ENCODE assay signal across 9 cellular contexts in the genomic region with DNA sequence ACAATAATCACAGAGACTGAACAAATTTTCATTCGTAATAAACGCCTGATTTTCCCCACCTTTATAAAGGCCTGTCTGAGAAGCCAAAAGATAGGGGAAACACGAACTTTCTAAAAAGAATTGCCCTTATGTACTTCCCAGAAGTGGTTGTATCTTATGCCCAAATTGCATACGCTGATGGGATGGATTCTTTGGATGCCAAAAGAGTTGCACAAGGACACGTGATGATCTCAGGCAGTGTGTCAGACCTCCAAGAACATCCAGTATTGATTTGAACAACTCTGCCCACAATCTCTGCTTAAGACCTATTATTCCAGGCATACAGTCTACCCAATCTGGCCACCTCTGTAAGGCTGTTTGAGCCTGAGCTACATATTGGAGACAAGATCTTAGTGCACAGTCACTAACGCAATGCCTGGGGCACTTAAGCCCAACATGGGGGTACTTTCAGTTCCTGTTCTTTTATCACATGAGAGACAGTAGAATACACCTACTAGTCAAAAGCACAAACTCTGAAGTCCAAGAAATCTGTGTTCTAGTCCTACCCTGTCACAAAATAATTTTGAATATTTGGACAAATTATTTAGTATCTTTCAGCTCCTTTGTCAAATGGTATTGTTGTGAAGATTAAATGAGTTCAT. TPM values are rescaled to one million over a fixed set of nuclear protein-coding genes. Genes with fewer than 3 reads are reported as not detected.
DNase-seq lines count a peak whose midpoint lies in the region; ATAC-seq and TF ChIP-seq lines count a peak whose summit lies in the region.
"Had no signal": no experiment of that assay in that cellular context is flagged by ENCODE, and none has a peak within 500 bp of the region (broad histone marks: within the 10 kb centered on the region; RNA-seq: fewer than 3 reads in every experiment).

No MANE protein-coding gene starts in this region.

- peak; percentile 21 for DNase-seq in GM04504 (ENCODE audit: low read depth)
- DNase-seq in NB4 (ENCODE audit: low read depth), result peak; percentile 30
- DNase-seq in foreskin melanocyte, result peak; percentile 62
- DNase-seq in GM19238 (ENCODE audit: insufficient read length, low spot score), result no peak
- DNase-seq in activated CD4-positive, alpha-beta T cell treated with anti-CD3 and anti-CD28 coated beads, Interleukin-2, amount 10 ng/mL, durations not matched to agents 7 days and 5 days, result no peak
- DNase-seq in mesenteric fat pad (ENCODE audit: low spot score), result no peak
- DNase-seq in T-helper 9 cell, result no peak
- DNase-seq: activated CD4-positive, alpha-beta T cell treated with anti-CD3 and anti-CD28 coated beads for 48 hours had no signal

- peaks cover 11% of the 10 kb centered on the region for H3K27me3 Mint-ChIP-seq in activated CD4-positive, alpha-beta T cell treated with anti-CD3 and anti-CD28 coated beads, Interleukin-2, amount 10 ng/mL, durations not matched to agents 7 days and 5 days

- no peak for TF ChIP-seq POLR2A in NB4 (IDR thresholded peaks at IDR 0.05; ENCODE audit: extremely low read depth, insufficient read length)

- CTCF ChIA-PET in activated CD4-positive, alpha-beta T cell treated with anti-CD3 and anti-CD28 coated beads, Interleukin-2, amount 10 ng/mL, durations not matched to agents 7 days and 5 days (lab: Charles Lee), result interaction anchor here (0.5 to 2.6 kb wide), 2 partner anchors 18 to 422 kb away, joined by 3 to 7 read pairs; no protein-coding TSS in a partner anchor

- H3K4me3 Mint-ChIP-seq in activated CD4-positive, alpha-beta T cell treated with anti-CD3 and anti-CD28 coated beads, Interleukin-2, amount 10 ng/mL, durations not matched to agents 7 days and 5 days, result no peak overlapping the region

- no peaks in the 10 kb centered on the region for H3K36me3 Mint-ChIP-seq in activated CD4-positive, alpha-beta T cell treated with anti-CD3 and anti-CD28 coated beads, Interleukin-2, amount 10 ng/mL, durations not matched to agents 7 days and 5 days (ENCODE audit: low read depth)

- peak; percentile 56 for ATAC-seq in HG02571 (IDR thresholded peaks at IDR 0.05; ENCODE audit: unreplicated experiment)

- peaks cover 3% of the 10 kb centered on the region for H3K4me1 Mint-ChIP-seq in activated CD4-positive, alpha-beta T cell treated with anti-CD3 and anti-CD28 coated beads, Interleukin-2, amount 10 ng/mL, durations not matched to agents 7 days and 5 days

- no peak overlapping the region for H3K27ac Mint-ChIP-seq in activated CD4-positive, alpha-beta T cell treated with anti-CD3 and anti-CD28 coated beads, Interleukin-2, amount 10 ng/mL, durations not matched to agents 7 days and 5 days

- POLR2A ChIA-PET in activated CD4-positive, alpha-beta T cell treated with anti-CD3 and anti-CD28 coated beads, Interleukin-2, amount 10 ng/mL, durations not matched to agents 7 days and 5 days (lab: Charles Lee), result no interaction called here

- no peaks in the 10 kb centered on the region for H3K9me3 Mint-ChIP-seq in activated CD4-positive, alpha-beta T cell treated with anti-CD3 and anti-CD28 coated beads, Interleukin-2, amount 10 ng/mL, durations not matched to agents 7 days and 5 days

- TF ChIP-seq CTCF in NB4 (IDR thresholded peaks at IDR 0.05; ENCODE audit: low read depth, low read length), result no peak

- H3K4me3 ChIP-seq in NB4 (ENCODE audit: low read depth, low read length), result no peak overlapping the region

RNA-seq across cellular contexts. Expression of gene OR10A6, which starts 38.9 kb away (rescaled TPM):
- total RNA-seq in activated CD4-positive, alpha-beta T cell treated with anti-CD3 and anti-CD28 coated beads, Interleukin-2, amount 10 ng/mL, durations not matched to agents 7 days and 5 days, result not detected
- not detected for total RNA-seq in mesenteric fat pad

RNA-seq across cellular contexts. Expression of gene OR10A3, which starts 49.3 kb away (rescaled TPM):
- total RNA-seq in activated CD4-positive, alpha-beta T cell treated with anti-CD3 and anti-CD28 coated beads, Interleukin-2, amount 10 ng/mL, durations not matched to agents 7 days and 5 days, result not detected
- total RNA-seq in mesenteric fat pad, result not detected

Comparison
In these comparisons a context has a peak if more than half of its experiments do, and no peak if none do; other contexts are left out.
1. DNase-seq: peak in GM04504 (single experiment), NB4 (single experiment) and foreskin melanocyte (single experiment); none in GM19238 (single experiment), activated CD4-positive, alpha-beta T cell treated with anti-CD3 and anti-CD28 coated beads, Interleukin-2, amount 10 ng/mL, durations not matched to agents 7 days and 5 days (single experiment), mesenteric fat pad (single experiment) and T-helper 9 cell (single experiment).